15 cellular contexts compared by ENCODE assay signal in the genomic region with DNA sequence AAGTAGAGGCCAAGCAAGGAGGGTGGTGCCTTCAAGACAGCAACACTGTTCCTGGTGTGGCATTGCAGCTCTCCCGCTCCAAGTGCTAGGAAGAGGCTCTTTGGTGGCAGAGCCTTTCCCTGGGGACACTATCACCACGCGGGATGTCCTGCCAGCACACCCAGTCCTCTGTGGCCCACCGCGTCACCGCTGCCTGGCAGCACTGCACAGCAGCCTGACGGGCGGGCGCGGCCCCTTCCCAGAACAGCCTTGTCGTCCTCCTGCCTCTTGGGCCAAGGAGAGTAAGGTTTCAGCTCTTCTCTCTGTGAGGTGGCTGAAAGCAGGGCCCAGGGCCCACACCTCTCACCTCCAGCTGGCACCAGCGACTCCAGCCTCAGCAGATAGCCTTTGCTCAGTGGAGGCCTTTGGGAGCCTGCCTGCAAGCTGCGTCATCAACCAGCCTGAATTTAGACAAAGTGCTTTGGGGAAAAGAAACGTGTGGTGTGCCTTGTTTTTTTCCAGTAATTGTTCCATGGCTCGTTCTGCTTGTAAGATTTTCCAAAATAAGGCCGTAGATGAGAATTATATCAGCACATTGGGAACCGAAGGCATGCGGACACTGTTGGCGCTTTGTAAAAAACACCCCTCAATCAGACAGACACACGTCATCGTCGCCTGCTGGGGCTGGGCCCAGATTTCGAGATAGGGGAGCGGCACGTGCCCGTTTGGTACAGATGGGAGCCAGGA.
DNase-seq lines count a peak whose midpoint lies in the region; ATAC-seq and TF ChIP-seq lines count a peak whose summit lies in the region.
"Had no signal": no experiment of that assay in that cellular context is flagged by ENCODE, and none has a peak within 500 bp of the region (broad histone marks: within the 10 kb centered on the region; RNA-seq: fewer than 3 reads in every experiment).

No MANE protein-coding gene starts in this region.

- H3K4me1 ChIP-seq in aorta (ENCODE audit: control insufficient read depth in 1 of 2, insufficient read depth in 2 of 2, low read length in 2 of 2), result peaks cover under 1% of the 10 kb centered on the region in 2 donors
- H3K4me1 ChIP-seq in foreskin keratinocyte, result no peaks in the 10 kb centered on the region

- TF ChIP-seq CTCF in osteocyte (IDR thresholded peaks at IDR 0.05), result no peak
- TF ChIP-seq CTCF in foreskin keratinocyte (conservative IDR thresholded peaks at IDR 0.05), result no peak

- DNase-seq in activated CD8-positive, alpha-beta memory T cell treated with anti-CD3 and anti-CD28 coated beads, Interleukin-2, amount 50 U/mL, for 48 hours, result peak; percentile 34
- DNase-seq in activated CD8-positive, alpha-beta memory T cell treated with anti-CD3 and anti-CD28 coated beads, Interleukin-2, amount 50 U/mL, for 4 hours, result no peak
- DNase-seq in fibroblast of gingiva (ENCODE audit: low read depth), result peak; percentile 35
- DNase-seq in osteocyte (ENCODE audit: extremely low spot score, unreplicated experiment), result peak; percentile 76
- DNase-seq in aorta, result peak; percentile 93 to 95
- DNase-seq in foreskin keratinocyte, result no peak
- no peak for DNase-seq in activated effector memory CD4-positive, alpha-beta T cell treated with anti-CD3 and anti-CD28 coated beads, Interleukin-2, amount 50 U/mL, for 16 hours
- no peak for DNase-seq in NCI-H1694 treated with DMSO at 0.1 percent for 48 hours (lab: John Stamatoyannopoulos, UW)
- DNase-seq: activated gamma-delta T cell; effector CD8-positive, alpha-beta T cell; Kasumi-1; NCI-H226 had no signal

- H3K9me3 ChIP-seq in aorta (ENCODE audit: control insufficient read depth, low read length), result no peaks in the 10 kb centered on the region

- peaks cover 31% of the 10 kb centered on the region for H3K4me1 Mint-ChIP-seq in osteocyte (ENCODE audit: unreplicated experiment)
- H3K4me1 Mint-ChIP-seq: neural crest cell had no signal

- H3K36me3 ChIP-seq in aorta (ENCODE audit: control insufficient read depth in 1 of 2, insufficient read depth in 2 of 2, low read length in 1 of 2), result peaks cover 0 to 1% of the 10 kb centered on the region in 2 donors

- no peaks in the 10 kb centered on the region for H3K27me3 Mint-ChIP-seq in osteocyte (ENCODE audit: unreplicated experiment)

- H3K4me3 ChIP-seq in aorta (ENCODE audit: low read length in 2 of 2), result no peak overlapping the region
- H3K4me3 ChIP-seq: GM23338 had no signal

- H3K27ac ChIP-seq in aorta (ENCODE audit: low read depth in 1 of 2, low read length in 2 of 2), result peak overlapping the region; percentile 31 to 93
- no peak overlapping the region for H3K27ac ChIP-seq in foreskin keratinocyte
- H3K27ac ChIP-seq: VCaP had no signal

- intact Hi-C loops in aorta (cut with DNase I), result loop anchor here in 1 of 2 donors (5.0 kb wide), 1 partner anchor 63 kb away; a partner anchor contains a TSS

- H3K9me3 Mint-ChIP-seq in osteocyte (ENCODE audit: unreplicated experiment), result no peaks in the 10 kb centered on the region
- H3K9me3 Mint-ChIP-seq: GM23338, neural crest cell had no signal

- WGBS in aorta, 2 donors, result 25% methylated on average over 26 of the region's 26 CpGs

- H3K27ac Mint-ChIP-seq in osteocyte (ENCODE audit: unreplicated experiment), result peak overlapping the region; percentile 92
- H3K27ac Mint-ChIP-seq: GM23338 had no signal

- no peak overlapping the region for H3K4me3 Mint-ChIP-seq in osteocyte (ENCODE audit: unreplicated experiment)
- H3K4me3 Mint-ChIP-seq: GM23338, neural crest cell had no signal

- peaks cover 59% of the 10 kb centered on the region for H3K36me3 Mint-ChIP-seq in osteocyte (ENCODE audit: unreplicated experiment)

- H3K27me3 ChIP-seq in aorta (ENCODE audit: control insufficient read depth in 1 of 2, insufficient read depth in 2 of 2, low read length in 1 of 2) (no peaks in the 10 kb centered on the region), foreskin keratinocyte (no peaks in the 10 kb centered on the region)

- ATAC-seq in aorta (ENCODE audit: low FRiP score), result peak; percentile 80
- no peak for ATAC-seq in foreskin keratinocyte
- ATAC-seq: GM23338 had no signal

Comparison
In these comparisons a context has a peak if more than half of its experiments do, and no peak if none do; other contexts are left out.
1. DNase-seq: peak in activated CD8-positive, alpha-beta memory T cell treated with anti-CD3 and anti-CD28 coated beads, Interleukin-2, amount 50 U/mL, for 48 hours (single experiment), fibroblast of gingiva (single experiment), osteocyte (single experiment) and aorta (2 of 2); none in activated CD8-positive, alpha-beta memory T cell treated with anti-CD3 and anti-CD28 coated beads, Interleukin-2, amount 50 U/mL, for 4 hours (single experiment), foreskin keratinocyte (0 of 2), activated effector memory CD4-positive, alpha-beta T cell treated with anti-CD3 and anti-CD28 coated beads, Interleukin-2, amount 50 U/mL, for 16 hours (single experiment) and NCI-H1694 treated with DMSO at 0.1 percent for 48 hours (single experiment).